In genomic region chr12:56061982-56062381, GRCh38 we compare ENCODE assay signal across 19 cellular contexts. TPM values are rescaled to one million over a fixed set of nuclear protein-coding genes. Genes with fewer than 3 reads are reported as not detected.
DNase-seq lines count a peak whose midpoint lies in the region; ATAC-seq and TF ChIP-seq lines count a peak whose summit lies in the region.
"Had no signal": no experiment of that assay in that cellular context is flagged by ENCODE, and none has a peak within 500 bp of the region (broad histone marks: within the 10 kb centered on the region; RNA-seq: fewer than 3 reads in every experiment).

No MANE protein-coding gene starts in this region.

- no peaks in the 10 kb centered on the region for H3K4me1 Mint-ChIP-seq in GM23338
- H3K4me1 Mint-ChIP-seq: H9 had no signal

- H3K9me2 ChIP-seq in GM23338 (ENCODE audit: insufficient read depth) (no peaks in the 10 kb centered on the region), Karpas-422 (replicated peaks; ENCODE audit: insufficient read depth, low read length) (no peaks in the 10 kb centered on the region)

- H2AFZ ChIP-seq in GM23338 (peak overlapping the region; percentile 32; the same call in 1 of the 2 replicates), Karpas-422 (ENCODE audit: low read length) (no peak overlapping the region)

- no peak overlapping the region for H3K27ac Mint-ChIP-seq in GM23338
- H3K27ac Mint-ChIP-seq: H9 had no signal

- H3K4me2 ChIP-seq in GM23338 (no peak overlapping the region), Karpas-422 (ENCODE audit: low read depth, low read length, poor library complexity, severe bottlenecking) (no peak overlapping the region)

- H3K27me3 ChIP-seq in GM23338 (ENCODE audit: insufficient read depth) (no peaks in the 10 kb centered on the region), RWPE2 (ENCODE audit: insufficient read depth, poor library complexity, severe bottlenecking) (no peaks in the 10 kb centered on the region), foreskin keratinocyte (no peaks in the 10 kb centered on the region), Karpas-422 (ENCODE audit: low read length) (no peaks in the 10 kb centered on the region)

- H4K20me1 ChIP-seq in GM23338 (replicated peaks; ENCODE audit: insufficient read depth) (no peaks in the 10 kb centered on the region), Karpas-422 (ENCODE audit: insufficient read depth, low read depth, low read length) (no peaks in the 10 kb centered on the region)

- TF ChIP-seq CTCF in GM23338 (conservative IDR thresholded peaks at IDR 0.05; ENCODE audit: low read depth in 2 of 2) (no peak), RWPE2 (IDR thresholded peaks at IDR 0.05; ENCODE audit: poor library complexity, severe bottlenecking) (no peak), foreskin keratinocyte (conservative IDR thresholded peaks at IDR 0.05) (no peak)

- no peak overlapping the region for H3K27ac ChIP-seq in GM23338 (ENCODE audit: low read depth)
- peak overlapping the region; percentile 47 for H3K27ac ChIP-seq in RWPE2 (ENCODE audit: poor library complexity, severe bottlenecking)
- H3K27ac ChIP-seq in foreskin keratinocyte, result no peak overlapping the region
- H3K27ac ChIP-seq in Karpas-422 (ENCODE audit: low read length), result no peak overlapping the region
- H3K27ac ChIP-seq: C4-2B, HL-60 had no signal

- no peaks in the 10 kb centered on the region for H3K36me3 Mint-ChIP-seq in GM23338 (ENCODE audit: low read depth)

- H3F3A ChIP-seq in GM23338 (replicated peaks; ENCODE audit: low read depth), result 0 out of 2 replicates have a peak, but pooled peaks cover 4% of the 10 kb centered on the region

- DNase-seq in GM23338 (ENCODE audit: low spot score) (no peak), RWPE2 (ENCODE audit: low spot score) (no peak), foreskin keratinocyte (peak in 1 of 2 donors; percentile 45), renal cortical epithelial cell (ENCODE audit: low read depth) (peak; percentile 61), SW480 (ENCODE audit: low spot score) (no peak), NCI-H1105 treated with DMSO at 0.1 percent for 48 hours (lab: John Stamatoyannopoulos, UW) (no peak), Karpas-422 (no peak)
- DNase-seq: H9, KG1, NCI-H1417, NCI-H1694 treated with DMSO at 0.1 percent for 48 hours, NCI-H2081 treated with DMSO at 0.1 percent for 48 hours, NCI-H2171 treated with DMSO at 0.1 percent for 48 hours, NCI-H524 treated with DMSO at 0.1 percent for 48 hours, NCI-H82 had no signal

- H3K4me1 ChIP-seq in GM23338 (ENCODE audit: insufficient read depth) (no peaks in the 10 kb centered on the region), RWPE2 (ENCODE audit: insufficient read depth, poor library complexity, severe bottlenecking) (peaks cover 11% of the 10 kb centered on the region), foreskin keratinocyte (peaks cover 23% of the 10 kb centered on the region), Karpas-422 (ENCODE audit: low read length) (no peaks in the 10 kb centered on the region)

- H3K4me3 ChIP-seq in GM23338, result no peak overlapping the region
- H3K4me3 ChIP-seq in RWPE2 (ENCODE audit: severe bottlenecking), result no peak overlapping the region
- H3K4me3 ChIP-seq in Karpas-422 (ENCODE audit: low read length), result no peak overlapping the region

- peaks cover 6% of the 10 kb centered on the region for H3K27me3 Mint-ChIP-seq in GM23338 (ENCODE audit: insufficient read depth, low read depth, poor library complexity)

- no peak overlapping the region for H3K9ac ChIP-seq in Karpas-422 (ENCODE audit: low read length)

- H3K9me3 ChIP-seq in RWPE2 (ENCODE audit: severe bottlenecking), result no peaks in the 10 kb centered on the region
- H3K9me3 ChIP-seq in Karpas-422 (ENCODE audit: low read length), result no peaks in the 10 kb centered on the region

- H3K4me3 Mint-ChIP-seq in GM23338, result no peak overlapping the region; the same call in 2 of the 3 replicates
- H3K4me3 Mint-ChIP-seq: H9 had no signal

- H3K79me2 ChIP-seq in GM23338 (replicated peaks; ENCODE audit: insufficient read depth), result no peaks in the 10 kb centered on the region
- no peaks in the 10 kb centered on the region for H3K79me2 ChIP-seq in Karpas-422 (ENCODE audit: low read length)

- H3K36me3 ChIP-seq in GM23338 (ENCODE audit: insufficient read depth) (no peaks in the 10 kb centered on the region), RWPE2 (ENCODE audit: low read depth) (no peaks in the 10 kb centered on the region), Karpas-422 (ENCODE audit: insufficient read depth, low read length) (no peaks in the 10 kb centered on the region)

- no peaks in the 10 kb centered on the region for H3K9me3 Mint-ChIP-seq in GM23338
- H3K9me3 Mint-ChIP-seq: H9 had no signal

- ATAC-seq in GM23338 (no peak), RWPE2 (ENCODE audit: low read depth) (no peak; the same call in 2 of the 3 replicates), foreskin keratinocyte (peak; percentile 57)
- ATAC-seq: Right ventricle myocardium inferior had no signal

TF ChIP-seq in GM23338, 12 proteins besides CTCF, POLR2A, EP300 and RAD21 (continues in another document):
- TF ChIP-seq EZH2phosphoT487 (IDR thresholded peaks at IDR 0.05; ENCODE audit: unreplicated experiment), result no peak

RNA-seq across cellular contexts. Expression of gene ERBB3, which starts 18.0 kb away (rescaled TPM):
- 44.4 and 54.4 TPM in 2 replicates for total RNA-seq in GM23338 (2014; rRNA removed; shearing (Covaris generic))
- polyA plus RNA-seq in GM23338 (2016; fragmentation: Nextera tagmentation; extraction: Ambion mirVana) (21.0 and 23.3 TPM in 2 replicates), foreskin keratinocyte (8.4 and 8.5 TPM in 2 replicates)
- total RNA-seq in foreskin keratinocyte (12.1 and 13.3 TPM in 2 replicates), renal cortical epithelial cell (5.1 and 19.4 TPM in 2 replicates)
- total RNA-seq in Karpas-422 (2014; rRNA removed; shearing (Covaris generic); ENCODE audit: low replicate concordance), result not detected in 2 replicates
- total RNA-seq: OCI-LY7 had no signal

RNA-seq across cellular contexts. Expression of gene RPS26, which starts 20.3 kb away (rescaled TPM):
- total RNA-seq in GM23338 (2014; rRNA removed; shearing (Covaris generic)), result 321 and 655 TPM in 2 replicates
- 772 and 774 TPM in 2 replicates for polyA plus RNA-seq in GM23338 (2016; fragmentation: Nextera tagmentation; extraction: Ambion mirVana)
- 833 and 866 TPM in 2 replicates for total RNA-seq in foreskin keratinocyte
- 1,198 and 1,225 TPM in 2 replicates for polyA plus RNA-seq in foreskin keratinocyte
- total RNA-seq in renal cortical epithelial cell, result 119 and 710 TPM in 2 replicates
- 417 and 1,471 TPM in 2 replicates for total RNA-seq in Karpas-422 (2014; rRNA removed; shearing (Covaris generic); ENCODE audit: low replicate concordance)

RNA-seq across cellular contexts. Expression of gene IKZF4, which starts 41.1 kb away (rescaled TPM):
- total RNA-seq in GM23338 (2014; rRNA removed; shearing (Covaris generic)), result 9.0 and 12.2 TPM in 2 replicates
- polyA plus RNA-seq in GM23338 (2016; fragmentation: Nextera tagmentation; extraction: Ambion mirVana) (4.3 and 4.6 TPM in 2 replicates), foreskin keratinocyte (0.62 and 0.91 TPM in 2 replicates)
- total RNA-seq in foreskin keratinocyte (1.2 and 1.6 TPM in 2 replicates), renal cortical epithelial cell (1.9 and 3.7 TPM in 2 replicates)
- total RNA-seq in Karpas-422 (2014; rRNA removed; shearing (Covaris generic); ENCODE audit: low replicate concordance), result 1.0 and 7.4 TPM in 2 replicates

RNA-seq across cellular contexts. Expression of gene PA2G4, which starts 42.4 kb away (rescaled TPM):
- total RNA-seq in GM23338 (2014; rRNA removed; shearing (Covaris generic)), result 231 and 237 TPM in 2 replicates
- polyA plus RNA-seq in GM23338 (2016; fragmentation: Nextera tagmentation; extraction: Ambion mirVana) (349 and 373 TPM in 2 replicates), foreskin keratinocyte (213 and 297 TPM in 2 replicates)
- total RNA-seq in foreskin keratinocyte (259 and 335 TPM in 2 replicates), renal cortical epithelial cell (148 and 159 TPM in 2 replicates)
- 111 and 267 TPM in 2 replicates for total RNA-seq in Karpas-422 (2014; rRNA removed; shearing (Covaris generic); ENCODE audit: low replicate concordance)

RNA-seq across cellular contexts. Expression of gene RPL41, which starts 54.5 kb away (rescaled TPM):
- total RNA-seq in GM23338 (2014; rRNA removed; shearing (Covaris generic)), result 1,633 and 2,039 TPM in 2 replicates
- polyA plus RNA-seq in GM23338 (2016; fragmentation: Nextera tagmentation; extraction: Ambion mirVana) (3,858 and 3,875 TPM in 2 replicates), foreskin keratinocyte (7,188 and 7,608 TPM in 2 replicates)
- total RNA-seq in foreskin keratinocyte (4,994 and 5,148 TPM in 2 replicates), renal cortical epithelial cell (1,963 and 2,452 TPM in 2 replicates)
- total RNA-seq in Karpas-422 (2014; rRNA removed; shearing (Covaris generic); ENCODE audit: low replicate concordance), result 7,506 and 9,874 TPM in 2 replicates
